ENCODE assay signal across 8 cellular contexts in the genomic region with DNA sequence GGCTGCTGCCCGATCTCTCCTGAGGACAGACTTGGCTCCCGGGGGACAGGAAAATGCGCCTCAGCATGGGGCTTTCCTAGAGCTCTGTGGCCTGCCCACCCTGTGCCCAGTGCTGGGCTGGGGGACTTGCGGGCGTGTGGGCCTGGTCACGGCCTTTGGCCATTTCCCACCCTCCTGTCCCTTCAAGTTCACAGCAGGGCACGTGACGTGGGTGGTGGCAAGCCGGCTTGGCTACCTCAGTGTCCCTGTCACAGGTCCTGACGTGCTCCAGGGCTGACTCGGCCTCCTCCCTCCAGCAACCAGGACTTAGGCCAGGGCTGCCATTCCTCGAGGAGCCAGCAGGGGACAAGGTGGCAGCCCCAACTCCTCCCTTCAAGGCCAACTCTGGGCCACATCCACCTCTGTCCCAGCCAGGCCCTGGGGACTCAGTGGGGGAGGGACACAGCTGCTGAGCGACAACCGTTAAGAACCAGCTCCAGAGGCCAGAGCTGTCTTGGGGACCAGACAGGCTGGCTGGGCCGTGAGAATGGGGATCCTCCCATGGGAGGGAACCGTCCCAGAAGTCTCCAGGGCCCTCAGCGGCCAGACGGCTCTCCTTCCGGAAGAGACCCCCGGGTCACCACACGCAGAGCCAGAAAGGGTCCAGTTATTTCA. TPM values are rescaled to one million over a fixed set of nuclear protein-coding genes. Genes with fewer than 3 reads are reported as not detected.
DNase-seq lines count a peak whose midpoint lies in the region; ATAC-seq, FAIRE-seq and TF ChIP-seq lines count a peak whose summit lies in the region.

No MANE protein-coding gene starts in this region.

- TF ChIP-seq POLR2A in GM12892 (IDR thresholded peaks at IDR 0.05; ENCODE audit: low read depth, low read length), result peak; percentile 61; the same call in 1 of the 2 replicates

- ATAC-seq in HG02678 (IDR thresholded peaks at IDR 0.05; ENCODE audit: unreplicated experiment), result peak; percentile 77
- ATAC-seq in stimulated activated naive CD8-positive, alpha-beta T cell treated with anti-CD3 and anti-CD28 coated beads, Interleukin-15, Interleukin-2, amounts not matched to agents 100 U/mL and 50 U/mL, for 24 hours, result peak; percentile 72

- H3K27me3 ChIP-seq in duodenal mucosa (ENCODE audit: control insufficient read depth in 1 of 2, insufficient read depth in 2 of 2, low read length in 2 of 2), result no peaks in the 10 kb centered on the region

- peak overlapping the region; percentile 20 to 28 for H3K4me3 ChIP-seq in duodenal mucosa (ENCODE audit: low read depth in 1 of 2, low read length in 2 of 2)

- FAIRE-seq in GM12892 (lab: Jason Lieb, UNC), result peak; percentile 95

- peak overlapping the region; percentile 73 for H3K27ac ChIP-seq in duodenal mucosa (ENCODE audit: low read depth, low read length)

- peak overlapping the region; percentile 60 to 65 for H3K9ac ChIP-seq in duodenal mucosa (ENCODE audit: low read depth in 1 of 2, low read length in 2 of 2)

- H3K36me3 ChIP-seq in duodenal mucosa (ENCODE audit: control insufficient read depth in 1 of 2, insufficient read depth in 2 of 2, low read length in 2 of 2), result peaks cover 29 to 41% of the 10 kb centered on the region in 2 donors

- H3K4me1 ChIP-seq in duodenal mucosa (ENCODE audit: control insufficient read depth in 1 of 2, insufficient read depth in 2 of 2, low read length in 2 of 2), result peaks cover 37 to 38% of the 10 kb centered on the region in 2 donors

- H3K9me3 ChIP-seq in duodenal mucosa (ENCODE audit: control insufficient read depth in 1 of 2, low read length in 2 of 2), result no peaks in the 10 kb centered on the region

- DNase-seq in A172 (ENCODE audit: low spot score) (peak; percentile 93), GM12892 (ENCODE audit: insufficient read length) (peak; percentile 96), NCI-H1436 (lab: John Stamatoyannopoulos, UW) (peak; percentile 53), medulla oblongata (ENCODE audit: extremely low spot score) (peak; percentile 86)
- peak; percentile 43 for DNase-seq in activated CD4-positive, alpha-beta T cell treated with anti-CD3 and anti-CD28 coated beads for 1 hour
- peak; percentile 84 for DNase-seq in stimulated activated naive CD8-positive, alpha-beta T cell treated with anti-CD3 and anti-CD28 coated beads, Interleukin-15, Interleukin-2, amounts not matched to agents 100 U/mL and 50 U/mL, for 24 hours

RNA-seq across cellular contexts. Expression of a gene that starts 1.0 kb away (rescaled TPM):
- total RNA-seq in A172 (2014; rRNA removed; shearing (Covaris generic)), result 138 and 372 TPM in 2 replicates
- 18.6 TPM for polyA plus RNA-seq in GM12892 (2012; ENCODE audit: missing spikeins)

RNA-seq across cellular contexts. Expression of a gene that starts 9.9 kb away (rescaled TPM):
- 68.5 and 70.0 TPM in 2 replicates for total RNA-seq in A172 (2014; rRNA removed; shearing (Covaris generic))
- polyA plus RNA-seq in GM12892 (2012; ENCODE audit: missing spikeins), result 51.0 TPM

RNA-seq across cellular contexts. Expression of a gene that starts 33.2 kb away (rescaled TPM):
- 159 and 173 TPM in 2 replicates for total RNA-seq in A172 (2014; rRNA removed; shearing (Covaris generic))
- polyA plus RNA-seq in GM12892 (2012; ENCODE audit: missing spikeins), result 1.3 TPM

RNA-seq across cellular contexts. Expression of a gene that starts 51.6 kb away (rescaled TPM):
- 32.7 and 41.4 TPM in 2 replicates for total RNA-seq in A172 (2014; rRNA removed; shearing (Covaris generic))
- 7.7 TPM for polyA plus RNA-seq in GM12892 (2012; ENCODE audit: missing spikeins)

RNA-seq across cellular contexts. Expression of a gene that starts 59.5 kb away (rescaled TPM):
- total RNA-seq in A172 (2014; rRNA removed; shearing (Covaris generic)), result 55.1 and 58.4 TPM in 2 replicates
- 37.0 TPM for polyA plus RNA-seq in GM12892 (2012; ENCODE audit: missing spikeins)

Comparison
In these comparisons a context has a peak if more than half of its experiments do, and no peak if none do; other contexts are left out.
1. Peak in every context shown above with its lines: DNase-seq, ATAC-seq, H3K4me3 ChIP-seq and H3K27ac ChIP-seq.
2. DNase-seq: peak in every context shown above with its lines; median percentile 96 in GM12892; 93 in A172; 86 in medulla oblongata; 84 in stimulated activated naive CD8-positive, alpha-beta T cell treated with anti-CD3 and anti-CD28 coated beads, Interleukin-15, Interleukin-2, amounts not matched to agents 100 U/mL and 50 U/mL, for 24 hours; 53 in NCI-H1436; 43 in activated CD4-positive, alpha-beta T cell treated with anti-CD3 and anti-CD28 coated beads for 1 hour.